Comparison of ENCODE assay signal across 23 cellular contexts in the genomic region with DNA sequence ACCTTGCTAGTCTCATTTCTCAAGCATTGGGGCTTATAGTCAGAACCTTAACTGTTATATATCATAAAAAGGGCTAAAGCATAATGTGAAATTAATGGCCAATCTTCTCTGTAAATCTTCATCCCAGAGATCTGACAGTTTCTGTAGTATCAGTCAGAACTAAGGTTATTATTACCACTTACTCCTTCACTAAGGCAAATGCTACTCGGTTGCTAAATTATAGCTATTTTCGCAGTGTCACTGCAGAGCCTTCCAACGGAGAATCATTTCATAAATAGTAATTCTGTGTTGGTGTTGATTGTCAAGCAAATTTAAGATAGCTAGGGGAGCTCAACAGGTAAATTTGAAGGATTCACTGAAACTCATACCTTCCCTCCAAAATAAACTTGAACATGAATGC.
DNase-seq lines count a peak whose midpoint lies in the region; FAIRE-seq and TF ChIP-seq lines count a peak whose summit lies in the region.
"Had no signal": no experiment of that assay in that cellular context is flagged by ENCODE, and none has a peak within 500 bp of the region (broad histone marks: within the 10 kb centered on the region; RNA-seq: fewer than 3 reads in every experiment).

No MANE protein-coding gene starts in this region.

- H3K36me3 ChIP-seq in DOHH2 (ENCODE audit: control insufficient read depth, low read length) (no peaks in the 10 kb centered on the region), OCI-LY7 (ENCODE audit: insufficient read depth, low read length) (no peaks in the 10 kb centered on the region), neural cell (ENCODE audit: insufficient read depth, low read length) (no peaks in the 10 kb centered on the region)
- H3K36me3 ChIP-seq: BE2C, BLaER1 had no signal

- H3K4me3 ChIP-seq in DOHH2 (ENCODE audit: low read length) (no peak overlapping the region), OCI-LY7 (ENCODE audit: low read depth, low read length, poor library complexity, severe bottlenecking) (no peak overlapping the region), neural cell (ENCODE audit: low read length) (no peak overlapping the region)
- H3K4me3 ChIP-seq: BLaER1, GM12878 had no signal

- H3K4me1 ChIP-seq in DOHH2 (ENCODE audit: control insufficient read depth, low read length): peaks cover 17% of the 10 kb centered on the region
- peaks cover 33% of the 10 kb centered on the region for H3K4me1 ChIP-seq in OCI-LY7 (ENCODE audit: insufficient read depth, low read length, poor library complexity, severe bottlenecking)
- H3K4me1 ChIP-seq: BE2C had no signal

- H3K79me2 ChIP-seq in DOHH2 (ENCODE audit: control insufficient read depth, low read length) (no peaks in the 10 kb centered on the region), OCI-LY7 (ENCODE audit: insufficient read depth, low read depth, low read length) (no peaks in the 10 kb centered on the region), neural cell (replicated peaks; ENCODE audit: insufficient read depth, low read length) (no peaks in the 10 kb centered on the region)

- DNase-seq in OCI-LY7 (ENCODE audit: low spot score): no peak
- no peak for DNase-seq in GM19238 (ENCODE audit: insufficient read length, low spot score)
- DNase-seq in activated CD4-positive, alpha-beta T cell treated with anti-CD3 and anti-CD28 coated beads, Interleukin-2, amount 50 U/mL, for 4 hours: no peak
- DNase-seq in urothelium cell line (ENCODE audit: low spot score): no peak
- DNase-seq: 8988T; ACHN; BE2C; Caco-2; Calu3; CD4-positive, alpha-beta T cell; CD8-positive, alpha-beta T cell; DMS79 treated with DMSO at 0.1 percent for 48 hours; EL; GDM1 had no signal

- TF ChIP-seq RAD21 in neural cell (conservative IDR thresholded peaks at IDR 0.05): no peak

- H3K9me3 ChIP-seq in DOHH2 (ENCODE audit: control insufficient read depth, insufficient read depth, low read length) (no peaks in the 10 kb centered on the region), OCI-LY7 (ENCODE audit: low read length) (no peaks in the 10 kb centered on the region), neural cell (ENCODE audit: low read length) (no peaks in the 10 kb centered on the region)
- H3K9me3 ChIP-seq: BE2C, BLaER1, Caco-2 had no signal

- H2AFZ ChIP-seq in OCI-LY7 (ENCODE audit: low read length) (peak overlapping the region; percentile 94), neural cell (ENCODE audit: low read depth, low read length) (no peak overlapping the region)

- H3K27ac ChIP-seq in DOHH2 (ENCODE audit: low read depth, low read length) (no peak overlapping the region), OCI-LY7 (ENCODE audit: low read depth, low read length, poor library complexity, severe bottlenecking) (no peak overlapping the region), neural cell (ENCODE audit: low read length) (no peak overlapping the region)
- H3K27ac ChIP-seq: BLaER1, C4-2B had no signal

- no peak for FAIRE-seq in urothelium cell line (lab: Jason Lieb, UNC)
- FAIRE-seq: A204.1, D721Med, GM12878, GM12892, GM19239 had no signal

- CTCF ChIA-PET in OCI-LY7 (lab: Charles Lee; ENCODE audit: unreplicated experiment): no interaction called here

- intact Hi-C loops in OCI-LY7 (cut with micrococcal nuclease; ENCODE audit: unreplicated experiment): no loop called here

- no peaks in the 10 kb centered on the region for H4K20me1 ChIP-seq in DOHH2 (ENCODE audit: control insufficient read depth, insufficient read depth, low read depth, low read length)
- no peaks in the 10 kb centered on the region for H4K20me1 ChIP-seq in OCI-LY7 (ENCODE audit: insufficient read depth, low read length)
- H4K20me1 ChIP-seq in neural cell (ENCODE audit: insufficient read depth): no peaks in the 10 kb centered on the region
- H4K20me1 ChIP-seq: BLaER1 had no signal

- H3K9ac ChIP-seq in neural cell (ENCODE audit: low read length): no peak overlapping the region
- H3K9ac ChIP-seq: BLaER1 had no signal

- POLR2A ChIA-PET in OCI-LY7 (lab: Charles Lee): interaction anchor here (0.6 to 2.3 kb wide), 4 partner anchors 10 to 228 kb away, joined by 3 to 6 read pairs (median 4); no protein-coding TSS in a partner anchor

- no TSS peak for BruUV-seq in OCI-LY7 (replicated peaks; lab: Mats Ljungman, UMichigan)

- H3F3A ChIP-seq in DOHH2 (ENCODE audit: control insufficient read depth, insufficient read depth): no peaks in the 10 kb centered on the region
- no peaks in the 10 kb centered on the region for H3F3A ChIP-seq in neural cell (ENCODE audit: insufficient read depth, low read length, poor library complexity, severe bottlenecking)

- no peaks in the 10 kb centered on the region for H3K9me2 ChIP-seq in DOHH2 (replicated peaks; ENCODE audit: control insufficient read depth, low read length)
- no peaks in the 10 kb centered on the region for H3K9me2 ChIP-seq in OCI-LY7 (ENCODE audit: insufficient read depth, low read length)
- no peaks in the 10 kb centered on the region for H3K9me2 ChIP-seq in neural cell (ENCODE audit: insufficient read depth, low read length)

- no peaks in the 10 kb centered on the region for H3K27me3 ChIP-seq in DOHH2 (ENCODE audit: control insufficient read depth, low read length)
- no peaks in the 10 kb centered on the region for H3K27me3 ChIP-seq in neural cell (ENCODE audit: insufficient read depth, low read depth, low read length)
- H3K27me3 ChIP-seq: BE2C, BLaER1 had no signal

- H3K4me2 ChIP-seq in DOHH2 (ENCODE audit: low read length) (peak overlapping the region; percentile 24; the same call in 1 of the 2 replicates), OCI-LY7 (ENCODE audit: low read length) (peak overlapping the region; percentile 52), neural cell (ENCODE audit: low read length) (no peak overlapping the region)

- TF ChIP-seq EP300 in neural cell (conservative IDR thresholded peaks at IDR 0.05; ENCODE audit: poor library complexity, severe bottlenecking): peak; percentile 67

- TF ChIP-seq CTCF in DOHH2 (IDR thresholded peaks at IDR 0.05; ENCODE audit: low read depth, low read length, poor library complexity, severe bottlenecking) (no peak), OCI-LY7 (conservative IDR thresholded peaks at IDR 0.05; ENCODE audit: low read length) (no peak), neural cell (IDR thresholded peaks at IDR 0.05; ENCODE audit: poor library complexity, severe bottlenecking) (no peak)

TF ChIP-seq in neural cell, 6 proteins besides CTCF, POLR2A, EP300 and RAD21:
- TF ChIP-seq POLR2AphosphoS5 (IDR thresholded peaks at IDR 0.05) (peak; percentile 77), SMC3 (conservative IDR thresholded peaks at IDR 0.05; ENCODE audit: poor library complexity) (no peak)
